Comparison of ENCODE assay signal across 8 cellular contexts in genomic region chr16:57802635-57803412, GRCh38. TPM values are rescaled to one million over a fixed set of nuclear protein-coding genes. Genes with fewer than 3 reads are reported as not detected.
A peak's percentile ranks its signal among the peaks of the same experiment; 100 is the strongest.
DNase-seq lines count a peak whose midpoint lies in the region; ATAC-seq and TF ChIP-seq lines count a peak whose summit lies in the region.

No MANE protein-coding gene starts in this region.

- peak overlapping the region; percentile 43 for H2AK5ac ChIP-seq in trophoblast cell (ENCODE audit: low read length)

- ATAC-seq in activated CD8-positive, alpha-beta memory T cell treated with anti-CD3 and anti-CD28 coated beads, Interleukin-2, amount 10 ng/mL, durations not matched to agents 7 days and 5 days = peak; percentile 61
- peak; percentile 57 for ATAC-seq in activated T-helper 17 cell treated with anti-CD3 and anti-CD28 coated beads, Interleukin-2, amount 50 U/mL, for 72 hours (replicated peaks)
- peak; percentile 0 to 29 (median 15) for ATAC-seq in heart left ventricle
- no peak for ATAC-seq in GM18867 (IDR thresholded peaks at IDR 0.05; ENCODE audit: unreplicated experiment)

- H3K9ac ChIP-seq in trophoblast cell (ENCODE audit: low read length) = no peak overlapping the region

- peak overlapping the region; percentile 65 for H2BK120ac ChIP-seq in trophoblast cell (ENCODE audit: insufficient read depth, low read length, poor library complexity)

- peak overlapping the region; percentile 69 for H3K4me3 Mint-ChIP-seq in activated CD8-positive, alpha-beta memory T cell treated with anti-CD3 and anti-CD28 coated beads, Interleukin-2, amount 10 ng/mL, durations not matched to agents 7 days and 5 days
- peak overlapping the region; percentile 87 for H3K4me3 Mint-ChIP-seq in activated T-helper 17 cell treated with anti-CD3 and anti-CD28 coated beads, Interleukin-2, amount 50 U/mL, for 72 hours

- peak overlapping the region; percentile 52 for H2AFZ ChIP-seq in trophoblast cell (ENCODE audit: insufficient read depth, low read length, poor library complexity)

- peak overlapping the region; percentile 61 for H3K14ac ChIP-seq in trophoblast cell (ENCODE audit: low read length)

- H3K9me3 ChIP-seq in heart left ventricle (no peaks in the 10 kb centered on the region), trophoblast cell (ENCODE audit: insufficient read depth, low read depth, low read length) (no peaks in the 10 kb centered on the region)

- TF ChIP-seq CTCF in heart left ventricle (IDR thresholded peaks at IDR 0.05) (no peak), GM20000 (IDR thresholded peaks at IDR 0.05; ENCODE audit: extremely low read depth, missing control alignments) (no peak)

- peak overlapping the region; percentile 50 for H2BK5ac ChIP-seq in trophoblast cell (ENCODE audit: low read depth, low read length, poor library complexity)

- TF ChIP-seq POLR2A in heart left ventricle (IDR thresholded peaks at IDR 0.05) = no peak

- CTCF ChIA-PET in activated CD8-positive, alpha-beta memory T cell treated with anti-CD3 and anti-CD28 coated beads, Interleukin-2, amount 10 ng/mL, durations not matched to agents 7 days and 5 days (lab: Charles Lee) = interaction anchor here (4.3 kb wide), 1 partner anchor 8 kb away, joined by 29 read pairs; no protein-coding TSS in a partner anchor

- H3K18ac ChIP-seq in trophoblast cell (ENCODE audit: low read length) = peak overlapping the region; percentile 47

- H4K91ac ChIP-seq in trophoblast cell (ENCODE audit: low read depth, low read length) = peak overlapping the region; percentile 76

- peak overlapping the region; percentile 67 to 99 (median 95) for H3K27ac ChIP-seq in heart left ventricle
- peak overlapping the region; percentile 73 for H3K27ac ChIP-seq in trophoblast cell (ENCODE audit: low read depth, low read length)

- H3K79me2 ChIP-seq in trophoblast cell (ENCODE audit: control insufficient read depth, insufficient read depth, low read length, poor library complexity) = peaks cover 7% of the 10 kb centered on the region

- peak overlapping the region; percentile 66 for H2BK12ac ChIP-seq in trophoblast cell (ENCODE audit: low read length)

- peak overlapping the region; percentile 4 for H3K4ac ChIP-seq in trophoblast cell (ENCODE audit: low read depth, low read length)

- peak overlapping the region; percentile 15 for H4K12ac ChIP-seq in trophoblast cell (ENCODE audit: low read depth, low read length)

- H3K36me3 ChIP-seq in heart left ventricle = peaks cover 0 to 5% (median under 1%) of the 10 kb centered on the region in 9 donors
- H3K36me3 ChIP-seq in trophoblast cell (ENCODE audit: control insufficient read depth in 1 of 2, insufficient read depth in 2 of 2, low read length in 2 of 2) = no peaks in the 10 kb centered on the region

- peak overlapping the region; percentile 56 for H4K8ac ChIP-seq in trophoblast cell (ENCODE audit: low read depth, low read length)

- peaks cover 64% of the 10 kb centered on the region for H3K27me3 Mint-ChIP-seq in activated CD8-positive, alpha-beta memory T cell treated with anti-CD3 and anti-CD28 coated beads, Interleukin-2, amount 10 ng/mL, durations not matched to agents 7 days and 5 days
- H3K27me3 Mint-ChIP-seq in activated T-helper 17 cell treated with anti-CD3 and anti-CD28 coated beads, Interleukin-2, amount 50 U/mL, for 72 hours = peaks cover 9% of the 10 kb centered on the region

- peaks cover 44% of the 10 kb centered on the region for H3K79me1 ChIP-seq in trophoblast cell (ENCODE audit: low read length)

- no peak for DNase-seq in activated CD8-positive, alpha-beta memory T cell treated with anti-CD3 and anti-CD28 coated beads, Interleukin-2, amount 10 ng/mL, durations not matched to agents 7 days and 5 days
- DNase-seq in activated CD8-positive, alpha-beta memory T cell treated with anti-CD3 and anti-CD28 coated beads, Interleukin-2, amount 50 U/mL, for 4 hours = no peak
- DNase-seq in heart left ventricle = peak in 2 of 5 donors; percentile 51 to 69
- DNase-seq in trophoblast cell = no peak
- DNase-seq in GM20000 (ENCODE audit: low spot score) = no peak
- no peak for DNase-seq in NOMO-1 treated with DMSO at 0.1 percent for 48 hours (lab: John Stamatoyannopoulos, UW; ENCODE audit: unreplicated experiment)

- H3K4me2 ChIP-seq in trophoblast cell (ENCODE audit: low read length) = peak overlapping the region; percentile 87

- H3K4me1 Mint-ChIP-seq in activated CD8-positive, alpha-beta memory T cell treated with anti-CD3 and anti-CD28 coated beads, Interleukin-2, amount 10 ng/mL, durations not matched to agents 7 days and 5 days = peaks cover 28% of the 10 kb centered on the region
- H3K4me1 Mint-ChIP-seq in activated T-helper 17 cell treated with anti-CD3 and anti-CD28 coated beads, Interleukin-2, amount 50 U/mL, for 72 hours = peaks cover 20% of the 10 kb centered on the region

- intact Hi-C loops in heart left ventricle (cut with DNase I) = loop anchor here in 7 of 10 donors (2.0 to 10.0 kb wide), 8 partner anchors 46 to 202 kb away; partner anchors contain the start of genes USB1 (in 2 of the 7) and ZNF319 (in 2 of the 7)

- H3K27me3 ChIP-seq in heart left ventricle (no peaks in the 10 kb centered on the region), trophoblast cell (ENCODE audit: insufficient read depth, low read length) (no peaks in the 10 kb centered on the region)

- H3K4me1 ChIP-seq in heart left ventricle (peaks cover 6 to 85% (median 59%) of the 10 kb centered on the region in 12 donors), trophoblast cell (ENCODE audit: control insufficient read depth in 1 of 2, insufficient read depth in 2 of 2, low read length in 2 of 2) (peaks cover 49 to 53% of the 10 kb centered on the region in 2 experiments)

- peak overlapping the region; percentile 51 for H3K27ac Mint-ChIP-seq in activated CD8-positive, alpha-beta memory T cell treated with anti-CD3 and anti-CD28 coated beads, Interleukin-2, amount 10 ng/mL, durations not matched to agents 7 days and 5 days
- H3K27ac Mint-ChIP-seq in activated T-helper 17 cell treated with anti-CD3 and anti-CD28 coated beads, Interleukin-2, amount 50 U/mL, for 72 hours = peak overlapping the region; percentile 91

- no peaks in the 10 kb centered on the region for H3K36me3 Mint-ChIP-seq in activated CD8-positive, alpha-beta memory T cell treated with anti-CD3 and anti-CD28 coated beads, Interleukin-2, amount 10 ng/mL, durations not matched to agents 7 days and 5 days
- peaks cover 6% of the 10 kb centered on the region for H3K36me3 Mint-ChIP-seq in activated T-helper 17 cell treated with anti-CD3 and anti-CD28 coated beads, Interleukin-2, amount 50 U/mL, for 72 hours (ENCODE audit: low read depth)

- H3K4me3 ChIP-seq in heart left ventricle = peak overlapping the region; percentile 3 to 91 (median 71)
- peak overlapping the region; percentile 52 for H3K4me3 ChIP-seq in trophoblast cell (ENCODE audit: low read depth, low read length)

- H3K23ac ChIP-seq in trophoblast cell (ENCODE audit: low read length) = no peak overlapping the region

- no peaks in the 10 kb centered on the region for H3K9me3 Mint-ChIP-seq in activated CD8-positive, alpha-beta memory T cell treated with anti-CD3 and anti-CD28 coated beads, Interleukin-2, amount 10 ng/mL, durations not matched to agents 7 days and 5 days (ENCODE audit: low read depth)
- H3K9me3 Mint-ChIP-seq in activated T-helper 17 cell treated with anti-CD3 and anti-CD28 coated beads, Interleukin-2, amount 50 U/mL, for 72 hours = no peaks in the 10 kb centered on the region

- WGBS in heart left ventricle, 4 donors = 15 to 22% (median 18%) methylated on average over 29 to 35 of the region's 35 CpGs
- no CpG with 5 or more reads among the region's 35 CpGs for WGBS in trophoblast cell (ENCODE audit: extremely low coverage, insufficient coverage, insufficient read length)

RNA-seq across cellular contexts. Expression of gene KIFC3, which starts 0.5 kb away (rescaled TPM):
- total RNA-seq in activated CD8-positive, alpha-beta memory T cell treated with anti-CD3 and anti-CD28 coated beads, Interleukin-2, amount 10 ng/mL, durations not matched to agents 7 days and 5 days = under 1 TPM in 1 of 2 experiments, not detected in 1; 0.47 TPM
- total RNA-seq in activated T-helper 17 cell treated with anti-CD3 and anti-CD28 coated beads, Interleukin-2, amount 50 U/mL, for 72 hours = 1 to 10 TPM in 1 of 2 donors, under 1 TPM in 1; 0.82 to 1.2 TPM
- total RNA-seq in heart left ventricle = 100 to 1,000 TPM in 1 of 9 donors, 10 to 100 TPM in 8; 46.1 to 105 (median 66.8) TPM
- polyA plus RNA-seq in heart left ventricle = 10 to 100 TPM; 61.1 to 64.4 TPM
- 14.9 and 15.9 TPM in 2 replicates for polyA plus RNA-seq in trophoblast cell (2013)

Comparison
In these comparisons a context has a peak if more than half of its experiments do, and no peak if none do; other contexts are left out.
1. RNA of gene KIFC3, which starts 0.5 kb away (total RNA-seq): 46.1 to 105 TPM in heart left ventricle; 0.82 to 1.2 TPM in activated T-helper 17 cell treated with anti-CD3 and anti-CD28 coated beads, Interleukin-2, amount 50 U/mL, for 72 hours and 0.47 TPM in activated CD8-positive, alpha-beta memory T cell treated with anti-CD3 and anti-CD28 coated beads, Interleukin-2, amount 10 ng/mL, durations not matched to agents 7 days and 5 days; every median in the first group is over 10 times any median in the second.